In the genomic region with DNA sequence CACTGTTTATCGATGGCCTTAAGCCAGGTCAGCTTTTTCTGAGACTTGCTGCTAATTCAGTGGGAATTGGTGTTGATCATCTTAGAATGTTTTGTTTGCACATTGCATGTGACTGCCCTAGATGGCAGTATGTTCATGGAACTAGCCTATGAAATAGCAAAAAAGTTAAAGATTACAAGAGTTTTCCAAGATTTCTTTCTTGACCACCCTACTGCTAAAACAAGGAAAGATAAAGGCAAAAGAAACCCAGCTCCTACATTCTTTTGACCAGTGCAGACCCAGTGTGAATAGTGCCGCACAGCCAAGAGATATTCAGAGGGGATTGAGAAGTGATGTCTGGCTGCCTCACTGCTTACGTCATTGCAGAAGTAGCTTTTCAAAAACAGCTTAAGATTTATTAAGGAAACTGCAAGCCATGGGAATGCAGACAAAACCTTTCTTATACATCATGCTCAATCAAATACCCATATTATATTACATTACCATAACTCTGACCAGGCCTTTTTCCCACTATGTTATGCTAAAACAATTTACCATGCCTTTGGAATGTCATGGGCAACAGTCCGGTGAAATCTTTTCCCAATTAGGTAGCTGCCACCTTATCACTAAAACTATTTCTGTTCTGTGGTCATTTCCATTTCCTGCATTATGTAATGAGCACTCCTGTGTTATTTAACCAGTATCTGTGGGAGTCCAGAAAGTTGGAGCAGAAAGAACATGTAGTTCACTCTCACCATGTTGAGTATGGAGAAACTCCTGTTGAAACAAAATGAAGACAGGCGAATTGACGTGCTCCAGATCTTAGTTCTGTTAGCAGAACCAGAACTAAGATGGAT, we compare ENCODE assay signal across 8 cellular contexts. TPM values are rescaled to one million over a fixed set of nuclear protein-coding genes. Genes with fewer than 3 reads are reported as not detected.
DNase-seq lines count a peak whose midpoint lies in the region; ATAC-seq and TF ChIP-seq lines count a peak whose summit lies in the region.

No MANE protein-coding gene starts in this region.

- H3K9me3 ChIP-seq in left ventricle myocardium inferior (replicated peaks): no peaks in the 10 kb centered on the region

- H3K4me1 ChIP-seq in left ventricle myocardium inferior: peaks cover 98% of the 10 kb centered on the region

- ATAC-seq in SK-N-SH treated with all-trans-retinoic acid at 6 μM for 48 hours (peak; percentile 74), HG03460 (IDR thresholded peaks at IDR 0.05; ENCODE audit: unreplicated experiment) (no peak)

- intact Hi-C loops in left ventricle myocardium inferior (cut with micrococcal nuclease): loop anchor here (5.0 to 10.0 kb wide), 4 partner anchors 50 to 148 kb away; no protein-coding TSS in a partner anchor

- DNase-seq in GM04503 (ENCODE audit: low read depth) (peak; percentile 57), left ventricle myocardium inferior (no peak), skeletal muscle cell (ENCODE audit: low read depth) (peak; percentile 77), NOMO-1 treated with dmso at 0.1 percent for 144 hours (lab: John Stamatoyannopoulos, UW; ENCODE audit: unreplicated experiment) (no peak), CD1c-positive myeloid dendritic cell (ENCODE audit: extremely low spot score) (no peak), GM13976 (ENCODE audit: low spot score) (no peak)

- in situ Hi-C loops in GM13976 (cut with MboI; ENCODE audit: low sequenced_read_pairs, unreplicated experiment): loop anchor here (10.0 kb wide), 1 partner anchor 140 kb away; no protein-coding TSS in a partner anchor

- H3K27me3 ChIP-seq in left ventricle myocardium inferior (ENCODE audit: low read depth): no peaks in the 10 kb centered on the region

- peak overlapping the region; percentile 94 for H3K27ac ChIP-seq in left ventricle myocardium inferior (replicated peaks)

- H3K36me3 ChIP-seq in left ventricle myocardium inferior: no peaks in the 10 kb centered on the region

- H3K4me3 ChIP-seq in left ventricle myocardium inferior: peak overlapping the region; percentile 77
- no peak overlapping the region for H3K4me3 ChIP-seq in skeletal muscle cell (ENCODE audit: low read depth, low read length)

- TF ChIP-seq CTCF in left ventricle myocardium inferior (IDR thresholded peaks at IDR 0.05; ENCODE audit: borderline replicate concordance) (peak; percentile 38), GM13976 (IDR thresholded peaks at IDR 0.05; ENCODE audit: borderline replicate concordance, control extremely low read depth, extremely low read depth, insufficient read depth, missing control alignments) (no peak)

TF ChIP-seq in SK-N-SH treated with all-trans-retinoic acid at 6 μM for 48 hours, 23 proteins besides CTCF, POLR2A, EP300 and RAD21 (continues in another document):
- TF ChIP-seq ZNF70 (CRISPR knock-in tag; IDR thresholded peaks at IDR 0.05) (no peak), ZFP3 (CRISPR knock-in tag; IDR thresholded peaks at IDR 0.05) (peak; percentile 92), ESRRG (CRISPR knock-in tag; IDR thresholded peaks at IDR 0.05) (peak; percentile 55; the same call in 1 of the 2 replicates), TCF4 (CRISPR knock-in tag; IDR thresholded peaks at IDR 0.05; ENCODE audit: borderline replicate concordance) (no peak), ZFP30 (CRISPR knock-in tag; IDR thresholded peaks at IDR 0.05) (no peak), ZC3H10 (CRISPR knock-in tag; IDR thresholded peaks at IDR 0.05) (peak; percentile 74), PPARA (CRISPR knock-in tag; IDR thresholded peaks at IDR 0.05; ENCODE audit: borderline replicate concordance) (no peak), SNAI2 (CRISPR knock-in tag; IDR thresholded peaks at IDR 0.05) (peak; percentile 77), OSR1 (CRISPR knock-in tag; IDR thresholded peaks at IDR 0.05) (no peak), ZNF565 (CRISPR knock-in tag; conservative IDR thresholded peaks at IDR 0.05; ENCODE audit: low read depth) (no peak), GLIS3 (CRISPR knock-in tag; IDR thresholded peaks at IDR 0.05) (peak; percentile 74; the same call in 1 of the 2 replicates), CSDC2 (CRISPR knock-in tag; IDR thresholded peaks at IDR 0.05) (no peak; the same call in 1 of the 2 replicates), ARNTL (CRISPR knock-in tag; IDR thresholded peaks at IDR 0.05; ENCODE audit: borderline replicate concordance, low read depth) (no peak)
- TF ChIP-seq, protein P1, sequence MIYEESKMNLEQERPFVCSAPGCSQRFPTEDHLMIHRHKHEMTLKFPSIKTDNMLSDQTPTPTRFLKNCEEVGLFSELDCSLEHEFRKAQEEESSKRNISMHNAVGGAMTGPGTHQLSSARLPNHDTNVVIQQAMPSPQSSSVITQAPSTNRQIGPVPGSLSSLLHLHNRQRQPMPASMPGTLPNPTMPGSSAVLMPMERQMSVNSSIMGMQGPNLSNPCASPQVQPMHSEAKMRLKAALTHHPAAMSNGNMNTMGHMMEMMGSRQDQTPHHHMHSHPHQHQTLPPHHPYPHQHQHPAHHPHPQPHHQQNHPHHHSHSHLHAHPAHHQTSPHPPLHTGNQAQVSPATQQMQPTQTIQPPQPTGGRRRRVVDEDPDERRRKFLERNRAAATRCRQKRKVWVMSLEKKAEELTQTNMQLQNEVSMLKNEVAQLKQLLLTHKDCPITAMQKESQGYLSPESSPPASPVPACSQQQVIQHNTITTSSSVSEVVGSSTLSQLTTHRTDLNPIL (CRISPR knock-in tag; IDR thresholded peaks at IDR 0.05; ENCODE audit: low read depth): peak; percentile 99
- TF ChIP-seq, protein P2, sequence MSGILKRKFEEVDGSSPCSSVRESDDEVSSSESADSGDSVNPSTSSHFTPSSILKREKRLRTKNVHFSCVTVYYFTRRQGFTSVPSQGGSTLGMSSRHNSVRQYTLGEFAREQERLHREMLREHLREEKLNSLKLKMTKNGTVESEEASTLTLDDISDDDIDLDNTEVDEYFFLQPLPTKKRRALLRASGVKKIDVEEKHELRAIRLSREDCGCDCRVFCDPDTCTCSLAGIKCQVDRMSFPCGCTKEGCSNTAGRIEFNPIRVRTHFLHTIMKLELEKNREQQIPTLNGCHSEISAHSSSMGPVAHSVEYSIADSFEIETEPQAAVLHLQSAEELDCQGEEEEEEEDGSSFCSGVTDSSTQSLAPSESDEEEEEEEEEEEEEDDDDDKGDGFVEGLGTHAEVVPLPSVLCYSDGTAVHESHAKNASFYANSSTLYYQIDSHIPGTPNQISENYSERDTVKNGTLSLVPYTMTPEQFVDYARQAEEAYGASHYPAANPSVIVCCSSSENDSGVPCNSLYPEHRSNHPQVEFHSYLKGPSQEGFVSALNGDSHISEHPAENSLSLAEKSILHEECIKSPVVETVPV (CRISPR knock-in tag; IDR thresholded peaks at IDR 0.05): 0 out of 2 replicates have a peak, but pooled peaks have one; percentile 20
- TF ChIP-seq, protein P3, sequence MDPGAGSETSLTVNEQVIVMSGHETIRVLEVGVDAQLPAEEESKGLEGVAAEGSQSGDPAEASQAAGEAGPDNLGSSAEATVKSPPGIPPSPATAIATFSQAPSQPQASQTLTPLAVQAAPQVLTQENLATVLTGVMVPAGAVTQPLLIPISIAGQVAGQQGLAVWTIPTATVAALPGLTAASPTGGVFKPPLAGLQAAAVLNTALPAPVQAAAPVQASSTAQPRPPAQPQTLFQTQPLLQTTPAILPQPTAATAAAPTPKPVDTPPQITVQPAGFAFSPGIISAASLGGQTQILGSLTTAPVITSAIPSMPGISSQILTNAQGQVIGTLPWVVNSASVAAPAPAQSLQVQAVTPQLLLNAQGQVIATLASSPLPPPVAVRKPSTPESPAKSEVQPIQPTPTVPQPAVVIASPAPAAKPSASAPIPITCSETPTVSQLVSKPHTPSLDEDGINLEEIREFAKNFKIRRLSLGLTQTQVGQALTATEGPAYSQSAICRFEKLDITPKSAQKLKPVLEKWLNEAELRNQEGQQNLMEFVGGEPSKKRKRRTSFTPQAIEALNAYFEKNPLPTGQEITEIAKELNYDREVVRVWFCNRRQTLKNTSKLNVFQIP (CRISPR knock-in tag; IDR thresholded peaks at IDR 0.05; ENCODE audit: borderline replicate concordance, low read depth): peak; percentile 88; the same call in 1 of the 2 replicates
- TF ChIP-seq, protein P4, sequence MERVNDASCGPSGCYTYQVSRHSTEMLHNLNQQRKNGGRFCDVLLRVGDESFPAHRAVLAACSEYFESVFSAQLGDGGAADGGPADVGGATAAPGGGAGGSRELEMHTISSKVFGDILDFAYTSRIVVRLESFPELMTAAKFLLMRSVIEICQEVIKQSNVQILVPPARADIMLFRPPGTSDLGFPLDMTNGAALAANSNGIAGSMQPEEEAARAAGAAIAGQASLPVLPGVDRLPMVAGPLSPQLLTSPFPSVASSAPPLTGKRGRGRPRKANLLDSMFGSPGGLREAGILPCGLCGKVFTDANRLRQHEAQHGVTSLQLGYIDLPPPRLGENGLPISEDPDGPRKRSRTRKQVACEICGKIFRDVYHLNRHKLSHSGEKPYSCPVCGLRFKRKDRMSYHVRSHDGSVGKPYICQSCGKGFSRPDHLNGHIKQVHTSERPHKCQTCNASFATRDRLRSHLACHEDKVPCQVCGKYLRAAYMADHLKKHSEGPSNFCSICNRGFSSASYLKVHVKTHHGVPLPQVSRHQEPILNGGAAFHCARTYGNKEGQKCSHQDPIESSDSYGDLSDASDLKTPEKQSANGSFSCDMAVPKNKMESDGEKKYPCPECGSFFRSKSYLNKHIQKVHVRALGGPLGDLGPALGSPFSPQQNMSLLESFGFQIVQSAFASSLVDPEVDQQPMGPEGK (CRISPR knock-in tag; IDR thresholded peaks at IDR 0.05; ENCODE audit: borderline replicate concordance): peak; percentile 70; the same call in 1 of the 2 replicates

RNA-seq across cellular contexts. Expression of a gene that starts 6.0 kb away (rescaled TPM):
- total RNA-seq in left ventricle myocardium inferior: 89.3 TPM

Comparison
In these comparisons a context has a peak if more than half of its experiments do, and no peak if none do; other contexts are left out.
1. DNase-seq: peak in GM04503 (single experiment) and skeletal muscle cell (single experiment); none in left ventricle myocardium inferior (single experiment), NOMO-1 treated with dmso at 0.1 percent for 144 hours (single experiment), CD1c-positive myeloid dendritic cell (single experiment) and GM13976 (single experiment).